9 cellular contexts compared by ENCODE assay signal in genomic region chr1:86515597-86515996, GRCh38. TPM values are rescaled to one million over a fixed set of nuclear protein-coding genes. Genes with fewer than 3 reads are reported as not detected.
A peak's percentile ranks its signal among the peaks of the same experiment; 100 is the strongest.
DNase-seq lines count a peak whose midpoint lies in the region; ATAC-seq and TF ChIP-seq lines count a peak whose summit lies in the region.
"Had no signal": no experiment of that assay in that cellular context is flagged by ENCODE, and none has a peak within 500 bp of the region (broad histone marks: within the 10 kb centered on the region; RNA-seq: fewer than 3 reads in every experiment).

No MANE protein-coding gene starts in this region.

- no peak for TF ChIP-seq POLR2A in Peyer's patch (IDR thresholded peaks at IDR 0.05)
- no peak for TF ChIP-seq POLR2A in uterus (IDR thresholded peaks at IDR 0.05)

- H3K4me2 ChIP-seq in neuronal stem cell (ENCODE audit: insufficient read depth, low read length, poor library complexity, severe bottlenecking) = no peak overlapping the region

- no peak overlapping the region for H2AK5ac ChIP-seq in neuronal stem cell (ENCODE audit: low read depth, low read length)

- H2BK12ac ChIP-seq in neuronal stem cell (ENCODE audit: low read length) = no peak overlapping the region

- no peak overlapping the region for H2BK5ac ChIP-seq in neuronal stem cell (ENCODE audit: low read length)

- H2BK120ac ChIP-seq in neuronal stem cell (ENCODE audit: low read depth, low read length) = no peak overlapping the region

- no peak overlapping the region for H3K18ac ChIP-seq in neuronal stem cell (ENCODE audit: low read length)

- H2BK15ac ChIP-seq in neuronal stem cell (ENCODE audit: low read length) = no peak overlapping the region

- H3K23ac ChIP-seq in neuronal stem cell (ENCODE audit: low read depth, low read length, poor library complexity) = no peak overlapping the region

- H3K27me3 ChIP-seq in cardiac muscle cell (no peaks in the 10 kb centered on the region), Peyer's patch (no peaks in the 10 kb centered on the region), upper lobe of right lung (no peaks in the 10 kb centered on the region), neuronal stem cell (ENCODE audit: control insufficient read depth in 3 of 3, insufficient read depth in 3 of 3, low read depth in 1 of 3, low read length in 3 of 3) (no peaks in the 10 kb centered on the region), uterus (no peaks in the 10 kb centered on the region)

- peak; percentile 37 for TF ChIP-seq CTCF in cardiac muscle cell (IDR thresholded peaks at IDR 0.05; ENCODE audit: low read depth, low read length)
- peak in 4 of 6 experiments; percentile 33 to 85 (median 78) for TF ChIP-seq CTCF in Peyer's patch (IDR thresholded peaks at IDR 0.05)
- peak; percentile 43 for TF ChIP-seq CTCF in fibroblast of the aortic adventitia (IDR thresholded peaks at IDR 0.05; ENCODE audit: insufficient read depth, low read length)
- peak; percentile 36 for TF ChIP-seq CTCF in upper lobe of right lung (IDR thresholded peaks at IDR 0.05)
- peak in 1 of 4 experiments; percentile 15 for TF ChIP-seq CTCF in uterus (IDR thresholded peaks at IDR 0.05)

- H3K14ac ChIP-seq in neuronal stem cell (ENCODE audit: low read length) = no peak overlapping the region

- ATAC-seq in left cardiac atrium (no peak), upper lobe of right lung (peak; percentile 53)

- no peak overlapping the region for H2AFZ ChIP-seq in neuronal stem cell (ENCODE audit: low read length)

- H3K36me3 ChIP-seq in cardiac muscle cell = no peaks in the 10 kb centered on the region
- H3K36me3 ChIP-seq in Peyer's patch = no peaks in the 10 kb centered on the region
- H3K36me3 ChIP-seq in upper lobe of right lung = no peaks in the 10 kb centered on the region
- H3K36me3 ChIP-seq in neuronal stem cell (replicated peaks in 1 of 2; ENCODE audit: control insufficient read depth in 2 of 2, insufficient read depth in 2 of 2, low read length in 2 of 2) = no peaks in the 10 kb centered on the region
- H3K36me3 ChIP-seq in uterus = no peaks in the 10 kb centered on the region

- H4K8ac ChIP-seq in neuronal stem cell (ENCODE audit: low read depth, low read length) = no peak overlapping the region

- peak; percentile 33 to 57 for DNase-seq in cardiac muscle cell (ENCODE audit: low read depth in 1 of 2, low spot score in 1 of 2)
- no peak for DNase-seq in left cardiac atrium
- peak in 1 of 3 donors; percentile 64 for DNase-seq in Peyer's patch
- peak; percentile 23 for DNase-seq in fibroblast of the aortic adventitia (ENCODE audit: low read depth)
- no peak for DNase-seq in upper lobe of right lung
- no peak for DNase-seq in neuronal stem cell (ENCODE audit: low spot score)
- no peak for DNase-seq in NCI-H446 (lab: John Stamatoyannopoulos, UW)
- no peak for DNase-seq in uterus

- H4K91ac ChIP-seq in neuronal stem cell (ENCODE audit: low read depth, low read length, poor library complexity) = no peak overlapping the region

- H3K79me1 ChIP-seq in neuronal stem cell (ENCODE audit: low read depth, low read length) = no peaks in the 10 kb centered on the region

- H3K9ac ChIP-seq in neuronal stem cell (ENCODE audit: low read depth, low read length, poor library complexity) = no peak overlapping the region

- H3K27ac ChIP-seq in cardiac muscle cell = no peak overlapping the region
- no peak overlapping the region for H3K27ac ChIP-seq in Peyer's patch
- no peak overlapping the region for H3K27ac ChIP-seq in upper lobe of right lung
- H3K27ac ChIP-seq in neuronal stem cell (replicated peaks; ENCODE audit: low read length) = no peak overlapping the region
- no peak overlapping the region for H3K27ac ChIP-seq in uterus

- no CpG with 5 or more reads among the region's 2 CpGs for WGBS in neuronal stem cell (ENCODE audit: extremely low coverage in 2 of 2, insufficient read length in 2 of 2, insufficient replicate concordance in 1 of 2), 2 donors

- no peaks in the 10 kb centered on the region for H3K9me3 ChIP-seq in cardiac muscle cell (ENCODE audit: low read depth)
- no peaks in the 10 kb centered on the region for H3K9me3 ChIP-seq in Peyer's patch
- no peaks in the 10 kb centered on the region for H3K9me3 ChIP-seq in upper lobe of right lung
- no peaks in the 10 kb centered on the region for H3K9me3 ChIP-seq in neuronal stem cell (replicated peaks in 1 of 2; ENCODE audit: control insufficient read depth in 2 of 2, insufficient read depth in 1 of 2, low read depth in 1 of 2, low read length in 2 of 2)
- no peaks in the 10 kb centered on the region for H3K9me3 ChIP-seq in uterus

- intact Hi-C loops in left cardiac atrium (cut with DNase I) (no loop called here), upper lobe of right lung (cut with DNase I) (no loop called here), uterus (cut with DNase I; ENCODE audit: low total_unique reads) (no loop called here)

- no peak overlapping the region for H3K4ac ChIP-seq in neuronal stem cell (ENCODE audit: low read length)

- H3K4me1 ChIP-seq in cardiac muscle cell (ENCODE audit: low read depth) (no peaks in the 10 kb centered on the region), Peyer's patch (no peaks in the 10 kb centered on the region), upper lobe of right lung (no peaks in the 10 kb centered on the region), neuronal stem cell (ENCODE audit: control insufficient read depth in 2 of 2, insufficient read depth in 1 of 2, low read depth in 1 of 2, low read length in 2 of 2) (no peaks in the 10 kb centered on the region), uterus (no peaks in the 10 kb centered on the region)

- H3K4me3 ChIP-seq in cardiac muscle cell = no peak overlapping the region
- no peak overlapping the region for H3K4me3 ChIP-seq in Peyer's patch
- H3K4me3 ChIP-seq in fibroblast of the aortic adventitia (ENCODE audit: low read depth, low read length) = no peak overlapping the region
- no peak overlapping the region for H3K4me3 ChIP-seq in upper lobe of right lung
- no peak overlapping the region for H3K4me3 ChIP-seq in neuronal stem cell (ENCODE audit: low read length in 2 of 2)
- H3K4me3 ChIP-seq in uterus = no peak overlapping the region

RNA-seq across cellular contexts. Expression of gene CLCA4, which starts 31.3 kb away (rescaled TPM):
- total RNA-seq in cardiac muscle cell (not detected in 2 replicates), left cardiac atrium (not detected), Peyer's patch (100 to 1,000 TPM in 1 of 4 donors, 10 to 100 TPM in 2, not detected in 1; 10.3 to 113 (median 14.1) TPM), fibroblast of the aortic adventitia (ENCODE audit: low replicate concordance) (not detected in 2 replicates), upper lobe of right lung (not detected), uterus (under 1 TPM in 2 of 4 donors, not detected in 2; under 0.01 to 0.07 TPM)
- not detected in 2 replicates for polyA plus RNA-seq in cardiac muscle cell
- 0.01 TPM for polyA plus RNA-seq in neuronal stem cell (2013, experiment 1 of 2)
- polyA plus RNA-seq in neuronal stem cell (2013, experiment 2 of 2) = not detected
- total RNA-seq: activated CD8-positive, alpha-beta memory T cell treated with anti-CD3 and anti-CD28 coated beads for 36 hours had no signal

RNA-seq across cellular contexts. Expression of gene CLCA1, which starts 46.9 kb away (rescaled TPM):
- not detected in 2 replicates for total RNA-seq in cardiac muscle cell
- polyA plus RNA-seq in cardiac muscle cell = not detected in 2 replicates
- not detected for total RNA-seq in left cardiac atrium
- 100 to 1,000 TPM in 3 of 4 donors, 10 to 100 TPM in 1; 87.5 to 841 (median 195) TPM for total RNA-seq in Peyer's patch
- total RNA-seq in fibroblast of the aortic adventitia (ENCODE audit: low replicate concordance) = not detected in 2 replicates
- not detected for total RNA-seq in upper lobe of right lung
- not detected for polyA plus RNA-seq in neuronal stem cell (2013, experiment 1 of 2)
- polyA plus RNA-seq in neuronal stem cell (2013, experiment 2 of 2) = not detected
- under 1 TPM in 2 of 4 donors, not detected in 2; 0.21 to 0.29 TPM for total RNA-seq in uterus
- total RNA-seq: activated CD8-positive, alpha-beta memory T cell treated with anti-CD3 and anti-CD28 coated beads for 36 hours had no signal

Comparison
In these comparisons a context has a peak if more than half of its experiments do, and no peak if none do; other contexts are left out.
1. DNase-seq: peak in cardiac muscle cell (2 of 2) and fibroblast of the aortic adventitia (single experiment); none in left cardiac atrium (single experiment), upper lobe of right lung (single experiment), neuronal stem cell (single experiment), NCI-H446 (0 of 2) and uterus (0 of 2).
2. RNA of gene CLCA1, which starts 46.9 kb away (total RNA-seq): 87.5 to 841 TPM in Peyer's patch; 0.21 to 0.29 TPM in uterus, not detected in left cardiac atrium, not detected in cardiac muscle cell, not detected in fibroblast of the aortic adventitia and not detected in upper lobe of right lung (single experiment); every median in the first group is over 10 times any median in the second.